ENCODE assay signal across 23 cellular contexts in genomic region chr6:132140150-132140549, GRCh38.
DNase-seq lines count a peak whose midpoint lies in the region; ATAC-seq and TF ChIP-seq lines count a peak whose summit lies in the region.
"Had no signal": no experiment of that assay in that cellular context is flagged by ENCODE, and none has a peak within 500 bp of the region (broad histone marks: within the 10 kb centered on the region; RNA-seq: fewer than 3 reads in every experiment).

No MANE protein-coding gene starts in this region.

- H3K9ac ChIP-seq in BLaER1, result no peak overlapping the region

- no peak for ATAC-seq in naive B cell (ENCODE audit: low read depth in 2 of 2)
- ATAC-seq in GM18873 (IDR thresholded peaks at IDR 0.05; ENCODE audit: low FRiP score, unreplicated experiment), result no peak
- ATAC-seq: A549 had no signal

- H3K4me1 Mint-ChIP-seq in naive B cell, result peaks cover 53 to 72% (median 71%) of the 10 kb centered on the region in 3 donors

- H3K27me3 ChIP-seq in BLaER1 (no peaks in the 10 kb centered on the region), prostate gland (replicated peaks; ENCODE audit: insufficient read depth) (no peaks in the 10 kb centered on the region)
- H3K27me3 ChIP-seq: BE2C, MG63, Peyer's patch had no signal

- no peak overlapping the region for H3K27ac Mint-ChIP-seq in naive B cell

- DNase-seq in NAMALWA (ENCODE audit: low spot score), result peak; percentile 49
- DNase-seq in RPMI7951 (ENCODE audit: low read depth), result peak; percentile 46
- DNase-seq in naive B cell, result no peak
- DNase-seq in prostate gland (ENCODE audit: low spot score), result no peak
- DNase-seq in AG08396 (ENCODE audit: low spot score), result no peak
- DNase-seq: BE2C, Calu3, GOT3, HCEC 1CT, IMR-90, KG1, MG63, NCI-H1694, NCI-H2029 treated with DMSO at 0.1 percent for 48 hours, NCI-H226, NCI-H526, OCI-M1, Peyer's patch, SIG-M5 had no signal

- H3K4me3 Mint-ChIP-seq in naive B cell, result peak overlapping the region in 5 of 8 donors; percentile 12 to 66 (median 17)

- no peaks in the 10 kb centered on the region for H3K36me3 Mint-ChIP-seq in naive B cell

- 84% methylated on average over 3 of the region's 3 CpGs for WGBS in prostate gland

- intact Hi-C loops in prostate gland (cut with DNase I), result no loop called here

- peaks cover 41% of the 10 kb centered on the region for H3K9me3 ChIP-seq in BLaER1
- no peaks in the 10 kb centered on the region for H3K9me3 ChIP-seq in prostate gland
- H3K9me3 ChIP-seq: A549, BE2C, MG63, Peyer's patch had no signal

- H3K4me1 ChIP-seq in BLaER1 (peaks cover 67% of the 10 kb centered on the region), prostate gland (replicated peaks) (no peaks in the 10 kb centered on the region)
- H3K4me1 ChIP-seq: A549, BE2C, Peyer's patch had no signal

- peak overlapping the region; percentile 39 for H3K4me2 ChIP-seq in BLaER1
- H3K4me2 ChIP-seq: A549 had no signal

- H3K36me3 ChIP-seq in BLaER1 (peaks cover 23% of the 10 kb centered on the region), prostate gland (no peaks in the 10 kb centered on the region)
- H3K36me3 ChIP-seq: BE2C, Peyer's patch had no signal

- no peak overlapping the region for H3K4me3 ChIP-seq in BLaER1
- no peak overlapping the region for H3K4me3 ChIP-seq in prostate gland
- H3K4me3 ChIP-seq: A549, MG63, Peyer's patch, SK-N-MC had no signal

- no peaks in the 10 kb centered on the region for H4K20me1 ChIP-seq in BLaER1

- TF ChIP-seq CTCF in prostate gland (IDR thresholded peaks at IDR 0.05), result no peak

- H3K27ac ChIP-seq in BLaER1 (no peak overlapping the region), prostate gland (no peak overlapping the region)
- H3K27ac ChIP-seq: A549, Peyer's patch, SK-N-MC had no signal

- peaks cover 0 to 3% (median 0%) of the 10 kb centered on the region in 7 donors for H3K9me3 Mint-ChIP-seq in naive B cell

- TF ChIP-seq POLR2A in prostate gland (IDR thresholded peaks at IDR 0.05), result no peak

- H3K27me3 Mint-ChIP-seq in naive B cell, result no peaks in the 10 kb centered on the region

Comparison
In these comparisons a context has a peak if more than half of its experiments do, and no peak if none do; other contexts are left out.
1. DNase-seq: peak in NAMALWA (single experiment) and RPMI7951 (single experiment); none in naive B cell (single experiment), prostate gland (single experiment) and AG08396 (single experiment).